In the genomic region with DNA sequence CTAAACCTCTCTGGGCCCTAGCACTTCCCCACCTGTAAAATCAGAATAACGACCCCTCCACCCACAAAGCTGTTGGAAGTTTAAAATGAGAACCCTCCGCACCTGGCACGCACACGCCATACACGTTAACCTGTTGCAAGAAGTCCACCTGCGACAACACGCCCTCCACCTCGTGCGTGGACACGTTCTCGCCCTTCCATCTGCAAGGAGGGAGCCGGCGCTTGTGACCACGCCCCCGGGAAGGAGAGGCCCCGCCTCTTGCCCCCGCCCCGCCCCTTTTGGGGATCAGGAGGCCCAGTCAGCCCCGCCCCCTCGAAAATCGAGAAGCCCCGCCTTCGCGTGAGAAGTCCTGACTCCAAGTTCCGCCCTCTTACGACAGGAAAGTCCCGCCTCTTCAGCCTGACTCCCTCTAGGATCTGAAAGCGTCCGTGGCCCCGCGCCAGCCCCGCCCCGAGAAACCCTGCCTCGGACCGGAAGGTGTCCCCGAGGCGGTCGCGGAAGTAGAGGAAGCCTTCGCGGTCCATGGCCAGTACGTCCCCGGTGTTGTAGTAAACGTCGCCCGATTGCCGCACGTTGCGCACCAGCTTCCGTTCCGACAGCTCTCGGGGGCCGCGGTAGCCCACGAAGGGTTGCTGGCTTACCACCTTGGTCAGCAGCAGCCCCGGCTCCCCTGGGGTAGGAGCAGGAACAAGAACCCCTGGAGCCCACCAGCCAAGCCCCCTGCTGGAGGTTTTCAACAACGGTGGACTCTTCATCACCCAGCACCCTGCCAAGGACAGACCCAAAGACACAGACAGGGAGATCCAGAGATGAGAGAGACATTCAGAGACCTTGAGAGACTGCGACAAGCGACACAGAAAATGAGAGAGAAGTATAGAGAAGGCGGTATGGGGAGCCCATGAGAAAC, we compare ENCODE assay signal across 8 cellular contexts. TPM values are rescaled to one million over a fixed set of nuclear protein-coding genes. Genes with fewer than 3 reads are reported as not detected.
DNase-seq lines count a peak whose midpoint lies in the region; ATAC-seq and TF ChIP-seq lines count a peak whose summit lies in the region.

No MANE protein-coding gene starts in this region.

- peak overlapping the region; percentile 71 for H3K4me3 Mint-ChIP-seq in endodermal cell

- peak overlapping the region; percentile 55 for H3K9ac ChIP-seq in endodermal cell (ENCODE audit: extremely low read depth, low read length, poor library complexity, severe bottlenecking)

- H3K4me1 Mint-ChIP-seq in endodermal cell: peaks cover 9% of the 10 kb centered on the region

- peak overlapping the region; percentile 92 for H3K4me3 ChIP-seq in endodermal cell (ENCODE audit: low read length)

- H3K27me3 Mint-ChIP-seq in endodermal cell (ENCODE audit: insufficient read depth): peaks cover 16% of the 10 kb centered on the region

- peak overlapping the region; percentile 90 for H3K27ac Mint-ChIP-seq in endodermal cell

- peaks cover 7% of the 10 kb centered on the region for H3K9me3 Mint-ChIP-seq in endodermal cell

- TF ChIP-seq CTCF in endodermal cell (conservative IDR thresholded peaks at IDR 0.05): peak; percentile 63

- H3K4me1 ChIP-seq in endodermal cell (ENCODE audit: control insufficient read depth, insufficient read depth, low read length): no peaks in the 10 kb centered on the region

- no peaks in the 10 kb centered on the region for H3K27me3 ChIP-seq in endodermal cell (ENCODE audit: control insufficient read depth, insufficient read depth, low read length, poor library complexity, severe bottlenecking)

- no peaks in the 10 kb centered on the region for H3K9me3 ChIP-seq in endodermal cell (ENCODE audit: control insufficient read depth, low read length)

- no peaks in the 10 kb centered on the region for H3K36me3 Mint-ChIP-seq in endodermal cell (ENCODE audit: low read depth)

- H3K27ac ChIP-seq in endodermal cell (ENCODE audit: low read depth, low read length): peak overlapping the region; percentile 41

- DNase-seq in Caki2 (ENCODE audit: low read depth) (peak; percentile 98), HT1080 (ENCODE audit: low read depth) (peak; percentile 97), NOMO-1 (lab: John Stamatoyannopoulos, UW; ENCODE audit: unreplicated experiment in 2 of 2) (peak; percentile 93 to 96), endodermal cell (peak; percentile 100), mesenteric fat pad (ENCODE audit: low spot score) (peak; percentile 99)
- DNase-seq in activated CD8-positive, alpha-beta memory T cell treated with anti-CD3 and anti-CD28 coated beads, Interleukin-2, amount 50 U/mL, for 1 hour (ENCODE audit: extremely low read depth): peak; percentile 86
- DNase-seq in stimulated activated CD8-positive, alpha-beta memory T cell treated with anti-CD3 and anti-CD28 coated beads, Interleukin-15, amount 100 ng/mL, for 1 hour (ENCODE audit: low read depth): peak; percentile 94

- ATAC-seq in GM21360 (IDR thresholded peaks at IDR 0.05; ENCODE audit: unreplicated experiment): peak; percentile 76

- no peaks in the 10 kb centered on the region for H3K36me3 ChIP-seq in endodermal cell (ENCODE audit: control insufficient read depth, insufficient read depth, low read length)

- in situ Hi-C loops in Caki2 (cut with HindIII; ENCODE audit: low pct_unique_long_range_greater_than_20kb, low sequenced_read_pairs): no loop called here

- WGBS in endodermal cell (ENCODE audit: insufficient coverage in 1 of 2, insufficient read length in 1 of 2), 2 experiments: 2% methylated on average over 28 to 60 of the region's 60 CpGs

RNA-seq across cellular contexts. Expression of a gene that starts 12.5 kb away (rescaled TPM):
- total RNA-seq in Caki2 (2014; rRNA removed; shearing (Covaris generic); ENCODE audit: low replicate concordance): 4.9 and 10.8 TPM in 2 replicates
- total RNA-seq in HT1080 (2014; rRNA removed; shearing (Covaris generic)): 26.3 and 28.9 TPM in 2 replicates
- 8.6 and 10.7 TPM in 2 replicates for polyA plus RNA-seq in HT1080 (2015; cell fraction: cytosol; rRNA removed)
- polyA plus RNA-seq in HT1080 (2015; cell fraction: nucleus; rRNA removed): 3.4 and 4.6 TPM in 2 replicates
- 10 to 100 TPM; 13.6 to 15.3 TPM for total RNA-seq in endodermal cell
- polyA plus RNA-seq in endodermal cell (2013, experiment 1 of 2): 11.6 TPM
- polyA plus RNA-seq in endodermal cell (2013, experiment 2 of 2): 9.0 TPM
- total RNA-seq in mesenteric fat pad: 6.5 TPM

RNA-seq across cellular contexts. Expression of a gene that starts 20.3 kb away (rescaled TPM):
- 8.9 and 13.5 TPM in 2 replicates for total RNA-seq in Caki2 (2014; rRNA removed; shearing (Covaris generic); ENCODE audit: low replicate concordance)
- total RNA-seq in HT1080 (2014; rRNA removed; shearing (Covaris generic)): 9.2 and 12.5 TPM in 2 replicates
- 9.9 and 12.4 TPM in 2 replicates for polyA plus RNA-seq in HT1080 (2015; cell fraction: cytosol; rRNA removed)
- 16.1 and 21.8 TPM in 2 replicates for polyA plus RNA-seq in HT1080 (2015; cell fraction: nucleus; rRNA removed)
- 10 to 100 TPM; 19.0 to 19.4 TPM for total RNA-seq in endodermal cell
- 19.3 TPM for polyA plus RNA-seq in endodermal cell (2013, experiment 1 of 2)
- polyA plus RNA-seq in endodermal cell (2013, experiment 2 of 2): 18.3 TPM
- total RNA-seq in mesenteric fat pad: 11.8 TPM

RNA-seq across cellular contexts. Expression of a gene that starts 23.1 kb away (rescaled TPM):
- 19.2 and 23.1 TPM in 2 replicates for total RNA-seq in Caki2 (2014; rRNA removed; shearing (Covaris generic); ENCODE audit: low replicate concordance)
- 9.7 and 13.2 TPM in 2 replicates for total RNA-seq in HT1080 (2014; rRNA removed; shearing (Covaris generic))
- polyA plus RNA-seq in HT1080 (2015; cell fraction: cytosol; rRNA removed): 11.1 and 14.7 TPM in 2 replicates
- 20.2 and 23.2 TPM in 2 replicates for polyA plus RNA-seq in HT1080 (2015; cell fraction: nucleus; rRNA removed)
- total RNA-seq in endodermal cell (10 to 100 TPM; 10.4 to 10.7 TPM), mesenteric fat pad (5.6 TPM)
- 11.6 TPM for polyA plus RNA-seq in endodermal cell (2013, experiment 1 of 2)
- 9.4 TPM for polyA plus RNA-seq in endodermal cell (2013, experiment 2 of 2)

RNA-seq across cellular contexts. Expression of a gene that starts 32.4 kb away (rescaled TPM):
- total RNA-seq in Caki2 (2014; rRNA removed; shearing (Covaris generic); ENCODE audit: low replicate concordance): 7.5 and 16.3 TPM in 2 replicates
- total RNA-seq in HT1080 (2014; rRNA removed; shearing (Covaris generic)): 13.5 and 17.2 TPM in 2 replicates
- polyA plus RNA-seq in HT1080 (2015; cell fraction: cytosol; rRNA removed): 6.4 and 7.5 TPM in 2 replicates
- 10.7 and 12.2 TPM in 2 replicates for polyA plus RNA-seq in HT1080 (2015; cell fraction: nucleus; rRNA removed)
- total RNA-seq in endodermal cell (1 to 10 TPM; 7.0 to 8.7 TPM), mesenteric fat pad (6.7 TPM)
- polyA plus RNA-seq in endodermal cell (2013, experiment 1 of 2): 5.2 TPM
- 5.5 TPM for polyA plus RNA-seq in endodermal cell (2013, experiment 2 of 2)

RNA-seq across cellular contexts. Expression of a gene that starts 44.6 kb away (rescaled TPM):
- total RNA-seq in Caki2 (2014; rRNA removed; shearing (Covaris generic); ENCODE audit: low replicate concordance): 542 and 662 TPM in 2 replicates
- 1,553 and 2,010 TPM in 2 replicates for total RNA-seq in HT1080 (2014; rRNA removed; shearing (Covaris generic))
- 460 and 462 TPM in 2 replicates for polyA plus RNA-seq in HT1080 (2015; cell fraction: cytosol; rRNA removed)
- 815 and 834 TPM in 2 replicates for polyA plus RNA-seq in HT1080 (2015; cell fraction: nucleus; rRNA removed)
- total RNA-seq in endodermal cell (100 to 1,000 TPM; 809 to 859 TPM), mesenteric fat pad (185 TPM)
- 758 TPM for polyA plus RNA-seq in endodermal cell (2013, experiment 1 of 2)
- polyA plus RNA-seq in endodermal cell (2013, experiment 2 of 2): 628 TPM

Comparison
In these comparisons a context has a peak if more than half of its experiments do, and no peak if none do; other contexts are left out.
1. Peak in every context shown above with its lines: DNase-seq, ATAC-seq, H3K4me3 ChIP-seq and H3K27ac ChIP-seq.